1 cellular context compared by ENCODE assay signal in the genomic region with DNA sequence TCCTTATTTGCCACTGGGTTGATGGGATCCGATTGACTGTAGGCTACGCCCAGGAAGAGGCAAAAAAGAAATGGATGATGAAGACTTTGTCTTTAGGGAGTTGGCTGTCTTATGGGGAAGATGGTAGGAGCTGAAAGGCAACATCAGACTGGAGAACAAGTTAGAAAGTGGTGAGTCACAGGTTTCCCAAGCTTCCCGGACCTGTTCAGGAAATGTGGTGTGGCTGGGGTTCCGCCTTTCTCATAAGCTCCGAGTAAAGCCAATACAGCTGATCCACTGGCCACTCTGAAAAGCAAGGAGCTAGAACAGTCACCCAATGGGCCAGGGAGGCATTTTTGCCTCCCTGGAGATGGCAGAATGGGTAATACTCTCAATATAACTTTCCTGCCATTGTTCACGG.
TF ChIP-seq lines count a peak whose summit lies in the region.

No MANE protein-coding gene starts in this region.

TF ChIP-seq in IMR-90, 13 proteins besides CTCF, POLR2A, EP300 and RAD21:
- TF ChIP-seq NFE2L2 (IDR thresholded peaks at IDR 0.05; ENCODE audit: low read depth, low read length) (no peak), MAZ (IDR thresholded peaks at IDR 0.05; ENCODE audit: borderline replicate concordance, low read depth, low read length) (no peak), CHD1 (IDR thresholded peaks at IDR 0.05; ENCODE audit: low read depth, low read length) (no peak), MAFK (IDR thresholded peaks at IDR 0.05; ENCODE audit: low read depth, low read length) (no peak), CEBPB (IDR thresholded peaks at IDR 0.05; ENCODE audit: low read depth, low read length) (no peak)
